6 cellular contexts compared by ENCODE assay signal in the genomic region with DNA sequence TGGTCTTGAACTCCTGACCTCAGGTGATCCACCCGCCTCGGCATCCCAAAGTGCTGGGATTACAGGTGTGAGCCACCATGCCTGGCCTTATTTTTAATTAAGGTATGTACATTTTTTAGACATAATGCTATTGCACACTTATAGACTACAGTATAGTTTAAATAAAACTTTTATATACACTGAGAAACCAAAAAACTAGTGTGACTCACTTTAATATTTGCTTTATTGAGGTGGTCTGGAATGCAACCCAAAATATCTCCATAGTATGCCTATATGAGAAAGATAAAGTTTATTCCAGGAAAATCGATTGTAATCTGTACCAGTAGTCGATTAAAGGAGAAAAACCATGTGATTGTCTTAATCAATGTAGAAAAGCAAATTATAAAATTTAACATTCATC.
"Had no signal": no experiment of that assay in that cellular context is flagged by ENCODE, and none has a peak within 500 bp of the region (broad histone marks: within the 10 kb centered on the region; RNA-seq: fewer than 3 reads in every experiment).

No MANE protein-coding gene starts in this region.

- H3K4me3 ChIP-seq: K562 had no signal

- DNase-seq: IMR-90, KBM-7 had no signal

- H3K27ac Mint-ChIP-seq: IgD-negative memory B cell had no signal

- H3K4me3 Mint-ChIP-seq: IgD-negative memory B cell had no signal

- ATAC-seq: HepG2, K562 had no signal

- H3K27ac ChIP-seq: HL-60 had no signal

- H3K36me3 Mint-ChIP-seq: IgD-negative memory B cell had no signal
